1 cellular context compared by ENCODE assay signal in the genomic region with DNA sequence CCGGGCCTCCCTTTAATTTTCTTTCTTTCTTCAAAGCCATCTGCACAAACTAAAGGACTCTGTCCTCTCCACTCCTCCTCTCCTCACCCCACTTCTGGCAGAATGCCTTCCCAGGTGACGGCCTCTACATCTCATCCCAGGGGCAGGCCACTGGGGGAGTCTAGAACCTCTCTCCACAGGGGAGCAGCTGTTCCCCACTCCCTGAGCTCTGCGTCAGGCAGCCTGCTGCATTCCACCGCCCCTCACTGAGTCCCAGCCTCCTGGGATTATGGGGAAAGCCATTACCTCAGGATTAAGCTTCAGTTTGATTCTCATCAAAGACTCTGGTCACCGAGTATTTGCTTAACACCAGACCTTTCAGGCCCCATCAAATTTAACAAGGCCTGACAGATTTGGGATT.
TF ChIP-seq lines count a peak whose summit lies in the region.

No MANE protein-coding gene starts in this region.

TF ChIP-seq in GM23338, 12 proteins besides CTCF, POLR2A, EP300 and RAD21 (continued from another document):
- TF ChIP-seq ZNF331 (CRISPR knock-in tag; IDR thresholded peaks at IDR 0.05; ENCODE audit: low read depth) (no peak), STAT1 (IDR thresholded peaks at IDR 0.05; ENCODE audit: unreplicated experiment) (no peak), EZH2 (IDR thresholded peaks at IDR 0.05; ENCODE audit: low read depth, unreplicated experiment) (no peak), ZNF114 (CRISPR knock-in tag; IDR thresholded peaks at IDR 0.05) (no peak), JUNB (IDR thresholded peaks at IDR 0.05; ENCODE audit: unreplicated experiment) (no peak), CREB1 (CRISPR knock-in tag; IDR thresholded peaks at IDR 0.05; ENCODE audit: low read depth) (no peak), EZH2phosphoT487 (IDR thresholded peaks at IDR 0.05; ENCODE audit: unreplicated experiment) (no peak)
- TF ChIP-seq, protein P1, sequence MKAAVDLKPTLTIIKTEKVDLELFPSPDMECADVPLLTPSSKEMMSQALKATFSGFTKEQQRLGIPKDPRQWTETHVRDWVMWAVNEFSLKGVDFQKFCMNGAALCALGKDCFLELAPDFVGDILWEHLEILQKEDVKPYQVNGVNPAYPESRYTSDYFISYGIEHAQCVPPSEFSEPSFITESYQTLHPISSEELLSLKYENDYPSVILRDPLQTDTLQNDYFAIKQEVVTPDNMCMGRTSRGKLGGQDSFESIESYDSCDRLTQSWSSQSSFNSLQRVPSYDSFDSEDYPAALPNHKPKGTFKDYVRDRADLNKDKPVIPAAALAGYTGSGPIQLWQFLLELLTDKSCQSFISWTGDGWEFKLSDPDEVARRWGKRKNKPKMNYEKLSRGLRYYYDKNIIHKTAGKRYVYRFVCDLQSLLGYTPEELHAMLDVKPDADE (IDR thresholded peaks at IDR 0.05) = no peak
- TF ChIP-seq, protein P2, sequence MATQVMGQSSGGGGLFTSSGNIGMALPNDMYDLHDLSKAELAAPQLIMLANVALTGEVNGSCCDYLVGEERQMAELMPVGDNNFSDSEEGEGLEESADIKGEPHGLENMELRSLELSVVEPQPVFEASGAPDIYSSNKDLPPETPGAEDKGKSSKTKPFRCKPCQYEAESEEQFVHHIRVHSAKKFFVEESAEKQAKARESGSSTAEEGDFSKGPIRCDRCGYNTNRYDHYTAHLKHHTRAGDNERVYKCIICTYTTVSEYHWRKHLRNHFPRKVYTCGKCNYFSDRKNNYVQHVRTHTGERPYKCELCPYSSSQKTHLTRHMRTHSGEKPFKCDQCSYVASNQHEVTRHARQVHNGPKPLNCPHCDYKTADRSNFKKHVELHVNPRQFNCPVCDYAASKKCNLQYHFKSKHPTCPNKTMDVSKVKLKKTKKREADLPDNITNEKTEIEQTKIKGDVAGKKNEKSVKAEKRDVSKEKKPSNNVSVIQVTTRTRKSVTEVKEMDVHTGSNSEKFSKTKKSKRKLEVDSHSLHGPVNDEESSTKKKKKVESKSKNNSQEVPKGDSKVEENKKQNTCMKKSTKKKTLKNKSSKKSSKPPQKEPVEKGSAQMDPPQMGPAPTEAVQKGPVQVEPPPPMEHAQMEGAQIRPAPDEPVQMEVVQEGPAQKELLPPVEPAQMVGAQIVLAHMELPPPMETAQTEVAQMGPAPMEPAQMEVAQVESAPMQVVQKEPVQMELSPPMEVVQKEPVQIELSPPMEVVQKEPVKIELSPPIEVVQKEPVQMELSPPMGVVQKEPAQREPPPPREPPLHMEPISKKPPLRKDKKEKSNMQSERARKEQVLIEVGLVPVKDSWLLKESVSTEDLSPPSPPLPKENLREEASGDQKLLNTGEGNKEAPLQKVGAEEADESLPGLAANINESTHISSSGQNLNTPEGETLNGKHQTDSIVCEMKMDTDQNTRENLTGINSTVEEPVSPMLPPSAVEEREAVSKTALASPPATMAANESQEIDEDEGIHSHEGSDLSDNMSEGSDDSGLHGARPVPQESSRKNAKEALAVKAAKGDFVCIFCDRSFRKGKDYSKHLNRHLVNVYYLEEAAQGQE (IDR thresholded peaks at IDR 0.05; ENCODE audit: unreplicated experiment) = no peak
TF ChIP-seq in GM23338: peak in this region for 0.
